ENCODE assay signal across 25 cellular contexts in genomic region chr16:1584926-1585487, GRCh38. TPM values are rescaled to one million over a fixed set of nuclear protein-coding genes. Genes with fewer than 3 reads are reported as not detected.
A peak's percentile ranks its signal among the peaks of the same experiment; 100 is the strongest.
DNase-seq lines count a peak whose midpoint lies in the region; ATAC-seq and TF ChIP-seq lines count a peak whose summit lies in the region.
"Had no signal": no experiment of that assay in that cellular context is flagged by ENCODE, and none has a peak within 500 bp of the region (broad histone marks: within the 10 kb centered on the region; RNA-seq: fewer than 3 reads in every experiment).

No MANE protein-coding gene starts in this region.

- H3K4me1 Mint-ChIP-seq in endothelial cell (ENCODE audit: unreplicated experiment) = peaks cover 18% of the 10 kb centered on the region
- H3K4me1 Mint-ChIP-seq: GM23338 had no signal

- no peaks in the 10 kb centered on the region for H3K4me1 ChIP-seq in osteoblast (ENCODE audit: insufficient read depth, low read length)
- H3K4me1 ChIP-seq: HAP-1 had no signal

- no peaks in the 10 kb centered on the region for H3K27me3 ChIP-seq in osteoblast (ENCODE audit: insufficient read depth, low read length)
- H3K27me3 ChIP-seq: BLaER1 treated with 17β-estradiol and CSF1 and Interleukin-3, amounts not matched to agents 10 nM and 100 nM had no signal

- H3K79me2 ChIP-seq in osteoblast (ENCODE audit: insufficient read depth, low read length) = no peaks in the 10 kb centered on the region

- TF ChIP-seq CTCF in endothelial cell (IDR thresholded peaks at IDR 0.05; ENCODE audit: unreplicated experiment) (no peak), osteoblast (IDR thresholded peaks at IDR 0.05; ENCODE audit: extremely low read depth, low read depth, low read length) (no peak), foreskin fibroblast (IDR thresholded peaks at IDR 0.05; ENCODE audit: low read depth, low read length) (no peak)

- no peak overlapping the region for H3K4me3 ChIP-seq in osteoblast (ENCODE audit: insufficient read depth, low read length)
- no peak overlapping the region for H3K4me3 ChIP-seq in foreskin fibroblast (ENCODE audit: low read depth in 1 of 2, low read length in 2 of 2)
- H3K4me3 ChIP-seq: BLaER1 treated with 17β-estradiol and CSF1 and Interleukin-3, amounts not matched to agents 10 nM and 100 nM; GM23338; HAP-1 had no signal

- peak overlapping the region; percentile 30 for H3K27ac Mint-ChIP-seq in endothelial cell (ENCODE audit: unreplicated experiment)
- H3K27ac Mint-ChIP-seq: GM23338, IgD-negative memory B cell had no signal

- H3K27ac ChIP-seq in osteoblast (ENCODE audit: low read depth, low read length) = no peak overlapping the region
- H3K27ac ChIP-seq: 22Rv1; BLaER1 treated with 17β-estradiol and CSF1 and Interleukin-3, amounts not matched to agents 10 nM and 100 nM had no signal

- H3K9me3 Mint-ChIP-seq in endothelial cell (ENCODE audit: unreplicated experiment) = peaks cover 3% of the 10 kb centered on the region
- H3K9me3 Mint-ChIP-seq: GM23338 had no signal

- DNase-seq in NCI-H1092 treated with DMSO at 0.1 percent for 48 hours (lab: John Stamatoyannopoulos, UW) = peak; percentile 39
- DNase-seq in NCI-H1092 (lab: John Stamatoyannopoulos, UW) = no peak
- DNase-seq in NCI-H774 (lab: John Stamatoyannopoulos, UW) = peak; percentile 26
- DNase-seq in endothelial cell (ENCODE audit: low spot score) = no peak
- DNase-seq in osteoblast (ENCODE audit: insufficient read length, low spot score, missing footprints) = peak; percentile 48
- no peak for DNase-seq in foreskin fibroblast
- DNase-seq in glomerular visceral epithelial cell (ENCODE audit: extremely low spot score) = no peak
- DNase-seq: ACHN, GDM1, Karpas-422, MV-4-11, NCI-H1694 treated with DMSO at 0.1 percent for 48 hours, NCI-H2081 treated with DMSO at 0.1 percent for 48 hours, NCI-H510A, NCI-H748 treated with DMSO at 0.1 percent for 48 hours had no signal

- peaks cover 22% of the 10 kb centered on the region for H3K36me3 ChIP-seq in osteoblast (ENCODE audit: insufficient read depth, low read length)
- H3K36me3 ChIP-seq: HAP-1 had no signal

- no peaks in the 10 kb centered on the region for H4K20me1 ChIP-seq in osteoblast (ENCODE audit: insufficient read depth, low read length)

- ATAC-seq in HG03097 (IDR thresholded peaks at IDR 0.05; ENCODE audit: low FRiP score, unreplicated experiment) = no peak
- ATAC-seq: GM23338, Right ventricle myocardium inferior had no signal

- no peak overlapping the region for H3K4me2 ChIP-seq in osteoblast (ENCODE audit: insufficient read depth, low read length)
- H3K4me2 ChIP-seq: BLaER1 treated with 17β-estradiol and CSF1 and Interleukin-3, amounts not matched to agents 10 nM and 100 nM; GM23338 had no signal

- peaks cover 34% of the 10 kb centered on the region for H3K36me3 Mint-ChIP-seq in endothelial cell (ENCODE audit: low read depth, unreplicated experiment)
- H3K36me3 Mint-ChIP-seq: IgD-negative memory B cell had no signal

- H2AFZ ChIP-seq in osteoblast (ENCODE audit: low read length) = no peak overlapping the region
- H2AFZ ChIP-seq: GM23338 had no signal

- H3K4me3 Mint-ChIP-seq in endothelial cell (ENCODE audit: unreplicated experiment) = no peak overlapping the region
- H3K4me3 Mint-ChIP-seq: GM23338, IgD-negative memory B cell had no signal

- no peaks in the 10 kb centered on the region for H3K9me3 ChIP-seq in osteoblast (ENCODE audit: low read depth, low read length)
- H3K9me3 ChIP-seq: HAP-1 had no signal

- peaks cover 2% of the 10 kb centered on the region for H3K27me3 Mint-ChIP-seq in endothelial cell (ENCODE audit: unreplicated experiment)
- H3K27me3 Mint-ChIP-seq: IgD-negative memory B cell had no signal

RNA-seq across cellular contexts. Expression of gene IFT140, which starts 26.9 kb away (rescaled TPM):
- total RNA-seq in endothelial cell (ENCODE audit: unreplicated experiment) (39.9 TPM), osteoblast (37.1 and 38.0 TPM in 2 replicates)

RNA-seq across cellular contexts. Expression of gene CRAMP1, which starts 27.2 kb away (rescaled TPM):
- total RNA-seq in endothelial cell (ENCODE audit: unreplicated experiment) = 46.8 TPM
- 9.7 and 11.2 TPM in 2 replicates for total RNA-seq in osteoblast

RNA-seq across cellular contexts. Expression of gene TMEM204, which starts 51.5 kb away (rescaled TPM):
- total RNA-seq in endothelial cell (ENCODE audit: unreplicated experiment) = 66.3 TPM
- total RNA-seq in osteoblast = 7.7 and 8.3 TPM in 2 replicates
- total RNA-seq: Daoy, M059J, SK-MEL-5 had no signal

Comparison
In these comparisons a context has a peak if more than half of its experiments do, and no peak if none do; other contexts are left out.
1. DNase-seq: peak in NCI-H1092 treated with DMSO at 0.1 percent for 48 hours (single experiment), NCI-H774 (single experiment) and osteoblast (single experiment); none in NCI-H1092 (single experiment), endothelial cell (single experiment), foreskin fibroblast (0 of 2) and glomerular visceral epithelial cell (single experiment).